Comparison of ENCODE assay signal across 8 cellular contexts in genomic region chrX:17737707-17738001, GRCh38. TPM values are rescaled to one million over a fixed set of nuclear protein-coding genes. Genes with fewer than 3 reads are reported as not detected.
A peak's percentile ranks its signal among the peaks of the same experiment; 100 is the strongest.
DNase-seq lines count a peak whose midpoint lies in the region; ATAC-seq and TF ChIP-seq lines count a peak whose summit lies in the region.

No MANE protein-coding gene starts in this region.

- TF ChIP-seq CTCF in Peyer's patch (IDR thresholded peaks at IDR 0.05) (no peak), chondrocyte (IDR thresholded peaks at IDR 0.05) (no peak)

- peak overlapping the region; percentile 34 to 64 (median 48) for H3K4me3 ChIP-seq in Peyer's patch
- H3K4me3 ChIP-seq in naive thymus-derived CD4-positive, alpha-beta T cell (ENCODE audit: low read length) = peak overlapping the region; percentile 73

- peaks cover 11% of the 10 kb centered on the region for H3K4me1 Mint-ChIP-seq in chondrocyte (ENCODE audit: low read depth)
- H3K4me1 Mint-ChIP-seq in naive thymus-derived CD4-positive, alpha-beta T cell = peaks cover 13 to 43% (median 35%) of the 10 kb centered on the region in 7 donors

- H3K9me3 Mint-ChIP-seq in chondrocyte (ENCODE audit: low read depth) = no peaks in the 10 kb centered on the region
- peaks cover 0 to 6% (median 0%) of the 10 kb centered on the region in 11 donors for H3K9me3 Mint-ChIP-seq in naive thymus-derived CD4-positive, alpha-beta T cell

- peak overlapping the region; percentile 79 for H3K4me3 Mint-ChIP-seq in chondrocyte (ENCODE audit: unreplicated experiment)
- peak overlapping the region; percentile 84 to 98 (median 94) for H3K4me3 Mint-ChIP-seq in naive thymus-derived CD4-positive, alpha-beta T cell

- H3K27ac Mint-ChIP-seq in chondrocyte (ENCODE audit: unreplicated experiment) = peak overlapping the region; percentile 94
- peak overlapping the region; percentile 69 to 98 (median 98) for H3K27ac Mint-ChIP-seq in naive thymus-derived CD4-positive, alpha-beta T cell

- peak overlapping the region; percentile 44 to 97 (median 88) for H3K27ac ChIP-seq in Peyer's patch
- H3K27ac ChIP-seq in naive thymus-derived CD4-positive, alpha-beta T cell (ENCODE audit: low read depth, low read length) = peak overlapping the region; percentile 88

- H3K9me3 ChIP-seq in Peyer's patch = no peaks in the 10 kb centered on the region
- no peaks in the 10 kb centered on the region for H3K9me3 ChIP-seq in naive thymus-derived CD4-positive, alpha-beta T cell (ENCODE audit: control insufficient read depth in 2 of 3, low read length in 3 of 3)

- intact Hi-C loops in naive thymus-derived CD4-positive, alpha-beta T cell (cut with micrococcal nuclease) = loop anchor here (1.0 to 10.0 kb wide), 16 partner anchors 35 to 1606 kb away; partner anchors contain the start of genes CDKL5 (in 2 of the 2), PDHA1 (in 2 of the 2), PHKA2 (in 2 of the 2) and RBBP7 (in 2 of the 2)

- no peak for TF ChIP-seq POLR2A in Peyer's patch (IDR thresholded peaks at IDR 0.05)

- H3K36me3 Mint-ChIP-seq in chondrocyte (ENCODE audit: low read depth) = no peaks in the 10 kb centered on the region
- peaks cover 0 to 5% (median 0%) of the 10 kb centered on the region in 5 donors for H3K36me3 Mint-ChIP-seq in naive thymus-derived CD4-positive, alpha-beta T cell

- H3K27me3 ChIP-seq in Peyer's patch = no peaks in the 10 kb centered on the region
- H3K27me3 ChIP-seq in naive thymus-derived CD4-positive, alpha-beta T cell (ENCODE audit: control insufficient read depth in 2 of 2, insufficient read depth in 2 of 2, low read length in 2 of 2) = no peaks in the 10 kb centered on the region

- no peaks in the 10 kb centered on the region for H3K36me3 ChIP-seq in Peyer's patch
- H3K36me3 ChIP-seq in naive thymus-derived CD4-positive, alpha-beta T cell (ENCODE audit: control insufficient read depth in 2 of 3, insufficient read depth in 3 of 3, low read length in 3 of 3) = no peaks in the 10 kb centered on the region

- ATAC-seq in GM19372 (IDR thresholded peaks at IDR 0.05; ENCODE audit: low read depth, unreplicated experiment) (peak; percentile 11), GM19455 (IDR thresholded peaks at IDR 0.05; ENCODE audit: unreplicated experiment) (no peak)
- ATAC-seq in naive thymus-derived CD4-positive, alpha-beta T cell = no peak

- H3K4me1 ChIP-seq in Peyer's patch = no peaks in the 10 kb centered on the region
- peaks cover 0 to 9% of the 10 kb centered on the region in 2 donors for H3K4me1 ChIP-seq in naive thymus-derived CD4-positive, alpha-beta T cell (ENCODE audit: control insufficient read depth in 2 of 2, insufficient read depth in 2 of 2, low read length in 2 of 2)

- no peak for DNase-seq in Peyer's patch
- DNase-seq in chondrocyte (ENCODE audit: low spot score) = no peak
- peak in 2 of 9 donors; percentile 38 to 67 for DNase-seq in naive thymus-derived CD4-positive, alpha-beta T cell
- DNase-seq in H4 (ENCODE audit: low spot score) = no peak
- no peak for DNase-seq in HuH-7.5 (ENCODE audit: low spot score)
- no peak for DNase-seq in amniotic stem cell (lab: John Stamatoyannopoulos, UW)

- CTCF ChIA-PET in naive thymus-derived CD4-positive, alpha-beta T cell (lab: Charles Lee) = interaction anchor here (0.9 kb wide), 1 partner anchor 42 kb away, joined by 3 read pairs; no protein-coding TSS in a partner anchor

- POLR2A ChIA-PET in naive thymus-derived CD4-positive, alpha-beta T cell (lab: Charles Lee) = no interaction called here

- no peaks in the 10 kb centered on the region for H3K27me3 Mint-ChIP-seq in chondrocyte (ENCODE audit: low read depth)
- H3K27me3 Mint-ChIP-seq in naive thymus-derived CD4-positive, alpha-beta T cell = peaks cover 0 to 48% (median 0%) of the 10 kb centered on the region in 5 donors

RNA-seq across cellular contexts. Expression of gene SCML1, which starts 0.4 kb away (rescaled TPM):
- total RNA-seq in Peyer's patch (10 to 100 TPM; 14.0 to 20.6 (median 18.7) TPM), chondrocyte (8.4 to 9.4 TPM (median 8.7 TPM) in 3 replicates)
- total RNA-seq in naive thymus-derived CD4-positive, alpha-beta T cell = 10 to 100 TPM in 4 of 5 experiments, under 1 TPM in 1; 0.82 to 50.1 (median 28.5) TPM
- 1 to 10 TPM; 6.8 to 7.0 TPM for polyA plus RNA-seq in naive thymus-derived CD4-positive, alpha-beta T cell
- 12.3 and 16.3 TPM in 2 replicates for total RNA-seq in H4 (2014; rRNA removed; shearing (Covaris generic))
